In the genomic region with DNA sequence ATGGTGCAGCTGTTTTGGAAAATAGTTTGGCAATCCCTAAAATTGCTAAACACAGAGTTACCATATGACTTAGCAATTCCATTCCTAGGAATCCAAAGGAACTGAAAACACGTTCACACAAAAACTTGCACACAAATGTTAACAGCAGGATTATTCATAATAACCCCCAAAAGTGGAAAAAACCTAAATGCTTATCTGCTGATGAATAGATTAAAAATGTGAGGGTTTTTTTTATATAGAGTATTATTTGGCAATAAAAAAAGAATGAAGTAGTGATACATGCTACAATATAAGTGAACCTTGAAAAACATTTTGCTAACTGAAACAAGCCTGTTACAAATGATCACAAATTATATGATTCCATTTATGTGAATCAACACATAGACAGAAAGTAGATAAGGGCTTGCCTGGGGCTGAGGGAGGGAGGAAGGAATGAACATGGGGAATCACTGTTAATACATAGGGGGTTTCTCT, we compare ENCODE assay signal across 22 cellular contexts. TPM values are rescaled to one million over a fixed set of nuclear protein-coding genes. Genes with fewer than 3 reads are reported as not detected.
DNase-seq lines count a peak whose midpoint lies in the region; ATAC-seq and TF ChIP-seq lines count a peak whose summit lies in the region.
"Had no signal": no experiment of that assay in that cellular context is flagged by ENCODE, and none has a peak within 500 bp of the region (broad histone marks: within the 10 kb centered on the region; RNA-seq: fewer than 3 reads in every experiment).

No MANE protein-coding gene starts in this region.

- H3K4me3 Mint-ChIP-seq in activated B cell treated with CpG ODN at 0.5 μM for 24 hours = no peak overlapping the region
- H3K4me3 Mint-ChIP-seq in activated CD4-positive, alpha-beta T cell treated with anti-CD3 and anti-CD28 coated beads, Interleukin-2, amount 10 ng/mL, durations not matched to agents 7 days and 5 days = no peak overlapping the region
- H3K4me3 Mint-ChIP-seq: activated CD4-positive, alpha-beta memory T cell treated with anti-CD3 and anti-CD28 coated beads, Interleukin-2, amount 10 ng/mL, durations not matched to agents 7 days and 5 days; activated naive CD4-positive, alpha-beta T cell treated with anti-CD3 and anti-CD28 coated beads, Interleukin-2, amount 50 U/mL, for 24 hours; activated T-cell treated with anti-CD3 and anti-CD28 coated beads, Interleukin-2, amount 50 U/mL, for 4 hours; H9 had no signal

- no peak for ATAC-seq in activated B cell treated with CpG ODN at 0.5 μM for 24 hours (ENCODE audit: low read depth)
- ATAC-seq: activated T-cell treated with anti-CD3 and anti-CD28 coated beads, Interleukin-2, amount 50 U/mL, for 4 hours; K562 had no signal

- no peaks in the 10 kb centered on the region for H3K4me1 Mint-ChIP-seq in activated B cell treated with CpG ODN at 0.5 μM for 24 hours
- H3K4me1 Mint-ChIP-seq in activated CD4-positive, alpha-beta T cell treated with anti-CD3 and anti-CD28 coated beads, Interleukin-2, amount 10 ng/mL, durations not matched to agents 7 days and 5 days = no peaks in the 10 kb centered on the region
- H3K4me1 Mint-ChIP-seq: activated CD4-positive, alpha-beta memory T cell treated with anti-CD3 and anti-CD28 coated beads, Interleukin-2, amount 10 ng/mL, durations not matched to agents 7 days and 5 days; activated naive CD4-positive, alpha-beta T cell treated with anti-CD3 and anti-CD28 coated beads, Interleukin-2, amount 50 U/mL, for 24 hours; CD8-positive, alpha-beta memory T cell had no signal

- peak overlapping the region; percentile 46 for H3K27ac Mint-ChIP-seq in activated B cell treated with CpG ODN at 0.5 μM for 24 hours
- H3K27ac Mint-ChIP-seq in activated CD4-positive, alpha-beta T cell treated with anti-CD3 and anti-CD28 coated beads, Interleukin-2, amount 10 ng/mL, durations not matched to agents 7 days and 5 days = no peak overlapping the region
- H3K27ac Mint-ChIP-seq: activated CD4-positive, alpha-beta memory T cell treated with anti-CD3 and anti-CD28 coated beads, Interleukin-2, amount 10 ng/mL, durations not matched to agents 7 days and 5 days; activated naive CD4-positive, alpha-beta T cell treated with anti-CD3 and anti-CD28 coated beads, Interleukin-2, amount 50 U/mL, for 24 hours; CD8-positive, alpha-beta memory T cell; H9 had no signal

- no peak overlapping the region for H3K4me3 ChIP-seq in fibroblast of the aortic adventitia (ENCODE audit: low read depth, low read length)
- H3K4me3 ChIP-seq: cardiac muscle cell, K562, SJSA1 had no signal

- intact Hi-C loops in activated B cell treated with CpG ODN at 0.5 μM for 24 hours (cut with micrococcal nuclease) = no loop called here

- H3K27me3 Mint-ChIP-seq in activated B cell treated with CpG ODN at 0.5 μM for 24 hours = peaks cover 10% of the 10 kb centered on the region
- H3K27me3 Mint-ChIP-seq in activated CD4-positive, alpha-beta T cell treated with anti-CD3 and anti-CD28 coated beads, Interleukin-2, amount 10 ng/mL, durations not matched to agents 7 days and 5 days = peaks cover 2% of the 10 kb centered on the region
- H3K27me3 Mint-ChIP-seq: CD8-positive, alpha-beta memory T cell had no signal

- DNase-seq in A172 (ENCODE audit: low spot score) = peak; percentile 32
- peak; percentile 70 for DNase-seq in GM04504 (ENCODE audit: low read depth)
- DNase-seq in activated B cell treated with CpG ODN at 0.5 μM for 24 hours = no peak
- peak; percentile 91 for DNase-seq in fibroblast of the aortic adventitia (ENCODE audit: low read depth)
- DNase-seq in kidney tubule cell (ENCODE audit: low spot score) = no peak
- no peak for DNase-seq in DMS153 (lab: John Stamatoyannopoulos, UW)
- DNase-seq in SHP77 (lab: John Stamatoyannopoulos, UW) = no peak
- DNase-seq in activated CD4-positive, alpha-beta T cell treated with anti-CD3 and anti-CD28 coated beads, Interleukin-2, amount 10 ng/mL, durations not matched to agents 7 days and 5 days = no peak
- DNase-seq: 8988T; activated CD4-positive, alpha-beta memory T cell treated with anti-CD3 and anti-CD28 coated beads, Interleukin-2, amount 10 ng/mL, durations not matched to agents 7 days and 5 days; activated T-cell treated with anti-CD3 and anti-CD28 coated beads, Interleukin-2, amount 50 U/mL, for 4 hours; CD8-positive, alpha-beta memory T cell; effector CD8-positive, alpha-beta T cell; H9; midbrain; NCI-H2107; NCI-H526; T-helper 2 cell had no signal

- peaks cover 1% of the 10 kb centered on the region for H3K36me3 Mint-ChIP-seq in activated B cell treated with CpG ODN at 0.5 μM for 24 hours (ENCODE audit: low read depth)
- H3K36me3 Mint-ChIP-seq in activated CD4-positive, alpha-beta T cell treated with anti-CD3 and anti-CD28 coated beads, Interleukin-2, amount 10 ng/mL, durations not matched to agents 7 days and 5 days (ENCODE audit: low read depth) = no peaks in the 10 kb centered on the region
- H3K36me3 Mint-ChIP-seq: activated naive CD4-positive, alpha-beta T cell treated with anti-CD3 and anti-CD28 coated beads, Interleukin-2, amount 50 U/mL, for 24 hours; CD8-positive, alpha-beta memory T cell had no signal

- peaks cover 7% of the 10 kb centered on the region for H3K9me3 Mint-ChIP-seq in activated B cell treated with CpG ODN at 0.5 μM for 24 hours
- H3K9me3 Mint-ChIP-seq in activated CD4-positive, alpha-beta T cell treated with anti-CD3 and anti-CD28 coated beads, Interleukin-2, amount 10 ng/mL, durations not matched to agents 7 days and 5 days = no peaks in the 10 kb centered on the region

- POLR2A ChIA-PET in activated B cell treated with CpG ODN at 0.5 μM for 24 hours (lab: Charles Lee) = no interaction called here
- POLR2A ChIA-PET in activated CD4-positive, alpha-beta T cell treated with anti-CD3 and anti-CD28 coated beads, Interleukin-2, amount 10 ng/mL, durations not matched to agents 7 days and 5 days (lab: Charles Lee) = no interaction called here

- TF ChIP-seq CTCF in activated B cell treated with CpG ODN at 0.5 μM for 24 hours (IDR thresholded peaks at IDR 0.05) = no peak
- no peak for TF ChIP-seq CTCF in fibroblast of the aortic adventitia (IDR thresholded peaks at IDR 0.05; ENCODE audit: insufficient read depth, low read length)

- CTCF ChIA-PET in activated B cell treated with CpG ODN at 0.5 μM for 24 hours (lab: Charles Lee) = no interaction called here
- CTCF ChIA-PET in activated CD4-positive, alpha-beta T cell treated with anti-CD3 and anti-CD28 coated beads, Interleukin-2, amount 10 ng/mL, durations not matched to agents 7 days and 5 days (lab: Charles Lee) = no interaction called here

RNA-seq across cellular contexts. Expression of gene TRIO, which starts 45.1 kb away (rescaled TPM):
- total RNA-seq in A172 (2014; rRNA removed; shearing (Covaris generic)) = 120 and 180 TPM in 2 replicates
- 191 and 223 TPM in 2 replicates for total RNA-seq in activated B cell treated with CpG ODN at 0.5 μM for 24 hours
- 211 and 222 TPM in 2 replicates for total RNA-seq in fibroblast of the aortic adventitia (ENCODE audit: low replicate concordance)
- 1 to 10 TPM; 3.7 to 4.2 TPM for total RNA-seq in activated CD4-positive, alpha-beta T cell treated with anti-CD3 and anti-CD28 coated beads, Interleukin-2, amount 10 ng/mL, durations not matched to agents 7 days and 5 days

Comparison
In these comparisons a context has a peak if more than half of its experiments do, and no peak if none do; other contexts are left out.
1. DNase-seq: peak in A172 (single experiment), GM04504 (single experiment) and fibroblast of the aortic adventitia (single experiment); none in activated B cell treated with CpG ODN at 0.5 μM for 24 hours (single experiment), kidney tubule cell (single experiment), DMS153 (single experiment), SHP77 (0 of 2) and activated CD4-positive, alpha-beta T cell treated with anti-CD3 and anti-CD28 coated beads, Interleukin-2, amount 10 ng/mL, durations not matched to agents 7 days and 5 days (single experiment).
2. RNA of gene TRIO, which starts 45.1 kb away (total RNA-seq): 191 to 223 TPM in activated B cell treated with CpG ODN at 0.5 μM for 24 hours, 211 to 222 TPM in fibroblast of the aortic adventitia and 120 to 180 TPM in A172; 3.7 to 4.2 TPM in activated CD4-positive, alpha-beta T cell treated with anti-CD3 and anti-CD28 coated beads, Interleukin-2, amount 10 ng/mL, durations not matched to agents 7 days and 5 days; every median in the first group is over 10 times any median in the second.